26 cellular contexts compared by ENCODE assay signal in genomic region chr19:15394426-15394825, GRCh38. TPM values are rescaled to one million over a fixed set of nuclear protein-coding genes. Genes with fewer than 3 reads are reported as not detected.
DNase-seq lines count a peak whose midpoint lies in the region; ATAC-seq, FAIRE-seq and TF ChIP-seq lines count a peak whose summit lies in the region.
"Had no signal": no experiment of that assay in that cellular context is flagged by ENCODE, and none has a peak within 500 bp of the region (broad histone marks: within the 10 kb centered on the region; RNA-seq: fewer than 3 reads in every experiment).

No MANE protein-coding gene starts in this region.

- no peak overlapping the region for H3K9ac ChIP-seq in HepG2 (ENCODE audit: insufficient read depth, low read depth, low read length)
- no peak overlapping the region for H3K9ac ChIP-seq in K562 (ENCODE audit: insufficient read depth in 1 of 2, low read depth in 2 of 2, low read length in 2 of 2)
- H3K9ac ChIP-seq: BLaER1 had no signal

- TF ChIP-seq EP300 in HepG2 (IDR thresholded peaks at IDR 0.05; ENCODE audit: low read depth in 2 of 2, low read length in 2 of 2) (no peak), HepG2 (CRISPR knock-in tag; IDR thresholded peaks at IDR 0.05; ENCODE audit: borderline replicate concordance) (no peak), K562 (IDR thresholded peaks at IDR 0.05; ENCODE audit: low read length) (no peak), gastroesophageal sphincter (IDR thresholded peaks at IDR 0.05) (no peak)

- H3K9me1 ChIP-seq in K562 (ENCODE audit: control insufficient read depth, insufficient read depth, low read length): no peaks in the 10 kb centered on the region

- ATAC-seq in HepG2 (no peak), right lobe of liver (no peak), K562 (no peak), gastroesophageal sphincter (no peak)
- ATAC-seq: HCT116 had no signal

- H3K27ac ChIP-seq in HepG2 (ENCODE audit: extremely low read length, insufficient read depth, low read length): no peak overlapping the region
- no peak overlapping the region for H3K27ac ChIP-seq in right lobe of liver
- no peak overlapping the region for H3K27ac ChIP-seq in K562 (ENCODE audit: extremely low read depth, low read depth, low read length)
- H3K27ac ChIP-seq in gastroesophageal sphincter: no peak overlapping the region
- no peak overlapping the region for H3K27ac ChIP-seq in substantia nigra (ENCODE audit: low read depth, low read length, poor library complexity, severe bottlenecking)
- H3K27ac ChIP-seq: BLaER1, HL-60, Peyer's patch had no signal

- TF ChIP-seq RAD21 in HepG2 (CRISPR knock-in tag; IDR thresholded peaks at IDR 0.05) (no peak), K562 (CRISPR knock-in tag; conservative IDR thresholded peaks at IDR 0.05 in 1 of 2, IDR thresholded peaks at IDR 0.05 in 1 of 2) (no peak)

- POLR2A ChIA-PET in HepG2 (lab: Yijun Ruan, JAX): interaction anchor here (1.1 kb wide), 1 partner anchor 24 kb away, joined by 4 read pairs; the partner anchor contains the start of gene AKAP8L
- POLR2A ChIA-PET in K562 (lab: Yijun Ruan, JAX): interaction anchor here (1.9 kb wide), 1 partner anchor 16 kb away, joined by 6 read pairs; no protein-coding TSS in a partner anchor

- intact Hi-C loops in HepG2 (cut with micrococcal nuclease; ENCODE audit: unreplicated experiment): no loop called here
- intact Hi-C loops in right lobe of liver (cut with DNase I): no loop called here
- intact Hi-C loops in K562 (cut with micrococcal nuclease): no loop called here

- H4K20me1 ChIP-seq in HepG2 (ENCODE audit: insufficient read depth, low read length) (no peaks in the 10 kb centered on the region; the same call in 1 of the 2 replicates), K562 (replicated peaks; ENCODE audit: control insufficient read depth, insufficient read depth, low read length) (no peaks in the 10 kb centered on the region; the same call in 1 of the 2 replicates)

- H3K9me3 ChIP-seq in HepG2 (ENCODE audit: low read length): no peaks in the 10 kb centered on the region
- no peaks in the 10 kb centered on the region for H3K9me3 ChIP-seq in right lobe of liver
- H3K9me3 ChIP-seq in K562 (replicated peaks; ENCODE audit: control insufficient read depth, insufficient read depth, low read depth, low read length): no peaks in the 10 kb centered on the region
- no peaks in the 10 kb centered on the region for H3K9me3 ChIP-seq in gastroesophageal sphincter
- H3K9me3 ChIP-seq: BLaER1, Peyer's patch had no signal

- WGBS in HepG2 (ENCODE audit: low lambda C conversion rate): 87% methylated on average over 5 of the region's 5 CpGs
- 74% methylated on average over 5 of the region's 5 CpGs for WGBS in right lobe of liver (ENCODE audit: insufficient coverage, low coverage, low lambda C conversion rate, missing lambda C conversion rate)
- 78% methylated on average over 5 of the region's 5 CpGs for WGBS in K562 (ENCODE audit: insufficient coverage, low coverage, missing lambda C conversion rate)
- WGBS in gastroesophageal sphincter (ENCODE audit: low coverage in 1 of 2), 2 donors: 78 to 81% methylated on average over 5 of the region's 5 CpGs

- TF ChIP-seq CTCF in HepG2 (CRISPR knock-in tag; IDR thresholded peaks at IDR 0.05) (no peak), right lobe of liver (IDR thresholded peaks at IDR 0.05) (no peak), K562 (IDR thresholded peaks at IDR 0.05 in 2 of 3, conservative IDR thresholded peaks at IDR 0.05 in 1 of 3; ENCODE audit: insufficient read depth in 2 of 3, low read depth in 1 of 3, low read length in 3 of 3) (no peak), foreskin fibroblast (IDR thresholded peaks at IDR 0.05; ENCODE audit: low read depth, low read length) (no peak), gastroesophageal sphincter (IDR thresholded peaks at IDR 0.05) (no peak)

- no peaks in the 10 kb centered on the region for H3K27me3 ChIP-seq in HepG2 (ENCODE audit: control insufficient read depth in 1 of 2, insufficient read depth in 2 of 2, low read length in 2 of 2)
- no peaks in the 10 kb centered on the region for H3K27me3 ChIP-seq in right lobe of liver
- H3K27me3 ChIP-seq in K562 (ENCODE audit: control insufficient read depth in 2 of 2, insufficient read depth in 2 of 2, low read length in 2 of 2): no peaks in the 10 kb centered on the region
- H3K27me3 ChIP-seq in gastroesophageal sphincter: no peaks in the 10 kb centered on the region
- H3K27me3 ChIP-seq: BLaER1, Peyer's patch had no signal

- no peak overlapping the region for H3K4me3 ChIP-seq in HepG2 (replicated peaks in 1 of 3; ENCODE audit: insufficient read depth in 1 of 3, low read depth in 2 of 3, low read length in 3 of 3)
- H3K4me3 ChIP-seq in right lobe of liver: no peak overlapping the region
- H3K4me3 ChIP-seq in K562: no peak overlapping the region
- H3K4me3 ChIP-seq in foreskin fibroblast (ENCODE audit: low read depth in 1 of 2, low read length in 2 of 2): no peak overlapping the region
- H3K4me3 ChIP-seq in gastroesophageal sphincter: no peak overlapping the region
- H3K4me3 ChIP-seq: BLaER1, Peyer's patch had no signal

- TF ChIP-seq POLR2A in HepG2 (IDR thresholded peaks at IDR 0.05; ENCODE audit: insufficient read depth in 1 of 2, low read depth in 2 of 2, low read length in 2 of 2): no peak
- no peak for TF ChIP-seq POLR2A in right lobe of liver (IDR thresholded peaks at IDR 0.05)
- TF ChIP-seq POLR2A in K562 (conservative IDR thresholded peaks at IDR 0.05): no peak
- TF ChIP-seq POLR2A in gastroesophageal sphincter (IDR thresholded peaks at IDR 0.05): no peak

- no peak overlapping the region for H2AFZ ChIP-seq in HepG2 (ENCODE audit: low read length)
- no peak overlapping the region for H2AFZ ChIP-seq in K562 (ENCODE audit: low read depth, low read length)

- peaks cover 14% of the 10 kb centered on the region for H3K79me2 ChIP-seq in HepG2 (ENCODE audit: insufficient read depth, low read length)
- H3K79me2 ChIP-seq in K562 (ENCODE audit: control insufficient read depth, insufficient read depth, low read length): peaks cover 25% of the 10 kb centered on the region

- in situ Hi-C loops in HepG2 (cut with HindIII; ENCODE audit: extremely low pct_ligation_motif_present, low pct_unique_long_range_greater_than_20kb): no loop called here
- in situ Hi-C loops in K562 (cut with MboI): no loop called here

- peaks cover 28 to 65% of the 10 kb centered on the region in 2 experiments for H3K36me3 ChIP-seq in HepG2 (replicated peaks in 1 of 2; ENCODE audit: control insufficient read depth in 1 of 2, insufficient read depth in 2 of 2, low read length in 2 of 2)
- H3K36me3 ChIP-seq in right lobe of liver: peaks cover 4 to 64% (median 34%) of the 10 kb centered on the region in 4 donors
- peaks cover 81% of the 10 kb centered on the region for H3K36me3 ChIP-seq in K562 (ENCODE audit: control insufficient read depth, insufficient read depth, low read length)
- peaks cover 3 to 88% of the 10 kb centered on the region in 2 donors for H3K36me3 ChIP-seq in gastroesophageal sphincter

- no peaks in the 10 kb centered on the region for H3K4me1 ChIP-seq in HepG2 (ENCODE audit: insufficient read depth, low read length)
- no peaks in the 10 kb centered on the region for H3K4me1 ChIP-seq in right lobe of liver
- H3K4me1 ChIP-seq in K562 (replicated peaks in 1 of 2; ENCODE audit: control insufficient read depth in 2 of 2, insufficient read depth in 2 of 2, low read length in 2 of 2): peaks cover 0 to 9% of the 10 kb centered on the region in 2 experiments; a peak in 1 of 5 replicates
- peaks cover 0 to 11% (median 0%) of the 10 kb centered on the region in 3 donors for H3K4me1 ChIP-seq in gastroesophageal sphincter
- H3K4me1 ChIP-seq: Peyer's patch had no signal

- CTCF ChIA-PET in HepG2 (lab: Yijun Ruan, JAX; ENCODE audit: low intra/inter-chr PET ratio, low total read pairs) (no interaction called here), K562 (lab: Yijun Ruan, JAX; ENCODE audit: low intra/inter-chr PET ratio) (no interaction called here)

- no TSS peak for BruUV-seq in HepG2 (replicated peaks; lab: Mats Ljungman, UMichigan)
- BruUV-seq in K562 (replicated peaks; lab: Mats Ljungman, UMichigan): no TSS peak

- H3K4me2 ChIP-seq in HepG2 (ENCODE audit: low read depth, low read length) (no peak overlapping the region), K562 (ENCODE audit: insufficient read depth, low read length) (no peak overlapping the region)

- no peak for FAIRE-seq in HepG2 (lab: Jason Lieb, UNC)
- no peak for FAIRE-seq in K562 (lab: Jason Lieb, UNC)

- no peak for DNase-seq in HepG2 (ENCODE audit: low spot score)
- DNase-seq in right lobe of liver: no peak
- DNase-seq in K562 (ENCODE audit: extremely low read depth in 1 of 4, low spot score in 3 of 4): no peak
- peak; percentile 24 for DNase-seq in mesenteric fat pad (ENCODE audit: low spot score)
- no peak for DNase-seq in SW 1271 (lab: John Stamatoyannopoulos, UW)
- DNase-seq in foreskin fibroblast: no peak
- no peak for DNase-seq in substantia nigra (lab: John Stamatoyannopoulos, UW)
- DNase-seq: 8988T; CD4-positive, alpha-beta T cell; DMS53; Karpas-422; NCI-H1092; NCI-H1417 treated with DMSO at 0.1 percent for 48 hours; NCI-H187; NCI-H2081 treated with DMSO at 0.1 percent for 48 hours; NCI-H2171; NCI-H226; NCI-H510A; NCI-H69; OCI-M1; SHP77 treated with DMSO at 0.1 percent for 48 hours had no signal

RNA-seq across cellular contexts. Expression of gene AKAP8, which starts 14.8 kb away (rescaled TPM):
- 21.2 and 22.1 TPM in 2 replicates for total RNA-seq in HepG2 (2016; rRNA removed; fragmentation: Illumina TruSeq; extraction: Trizol)
- total RNA-seq in HepG2 (2016; cell fraction: cytosol; rRNA removed; fragmentation: Illumina TruSeq; extraction: Trizol; ENCODE audit: low read depth): 3.7 and 3.8 TPM in 2 replicates
- total RNA-seq in HepG2 (2016; cell fraction: insoluble cytoplasmic fraction; rRNA removed; fragmentation: Illumina TruSeq; extraction: Trizol): 20.2 and 21.5 TPM in 2 replicates
- 9.1 and 9.4 TPM in 2 replicates for total RNA-seq in HepG2 (2016; cell fraction: membrane; rRNA removed; fragmentation: Illumina TruSeq; extraction: Trizol)
- 17.0 and 19.9 TPM in 2 replicates for total RNA-seq in HepG2 (2016; cell fraction: nucleus; rRNA removed; fragmentation: Illumina TruSeq; extraction: Trizol)
- 15.2 and 15.9 TPM in 2 replicates for polyA plus RNA-seq in HepG2 (2011; rRNA removed)
- polyA plus RNA-seq in HepG2 (2011; cell fraction: cytosol; rRNA removed): 9.5 and 11.1 TPM in 2 replicates
- 35.3 and 39.7 TPM in 2 replicates for polyA plus RNA-seq in HepG2 (2011; cell fraction: nucleus; rRNA removed)
- polyA plus RNA-seq in HepG2 (2012): 11.5 and 13.0 TPM in 2 replicates
- 1.6 TPM in 2 replicates for polyA plus RNA-seq in HepG2 (2016; cell fraction: cytosol; fragmentation: Illumina TruSeq; extraction: Trizol; ENCODE audit: low read depth)
- 17.4 and 18.4 TPM in 2 replicates for polyA plus RNA-seq in HepG2 (2016; cell fraction: insoluble cytoplasmic fraction; fragmentation: Illumina TruSeq; extraction: Trizol; ENCODE audit: low read depth)
- polyA plus RNA-seq in HepG2 (2016; cell fraction: membrane; fragmentation: Illumina TruSeq; extraction: Trizol; ENCODE audit: low read depth): 3.7 and 4.6 TPM in 2 replicates
- polyA plus RNA-seq in HepG2 (2016; cell fraction: nucleus; fragmentation: Illumina TruSeq; extraction: Trizol; ENCODE audit: insufficient read depth, low read depth): 47.6 and 49.0 TPM in 2 replicates
- 13.4 and 15.5 TPM in 2 replicates for polyA minus RNA-seq in HepG2 (2011; rRNA and poly(A)+ RNA removed; ENCODE audit: low replicate concordance)
- 8.0 and 10.5 TPM in 2 replicates for polyA minus RNA-seq in HepG2 (2011; cell fraction: cytosol; rRNA and poly(A)+ RNA removed)
- 10.9 and 13.4 TPM in 2 replicates for polyA minus RNA-seq in HepG2 (2011; cell fraction: nucleus; rRNA and poly(A)+ RNA removed)
- 10 to 100 TPM in 5 of 6 experiments, 1 to 10 TPM in 1; 10.0 to 20.2 (median 13.3) TPM for total RNA-seq in right lobe of liver
- 47.6 and 50.3 TPM in 2 replicates for total RNA-seq in K562 (2011; cell fraction: chromatin; rRNA removed; ENCODE audit: low replicate concordance)
- 26.3 and 27.0 TPM in 2 replicates for total RNA-seq in K562 (2011; cell fraction: nucleolus; rRNA removed)
- total RNA-seq in K562 (2011; cell fraction: nucleoplasm; rRNA removed): 22.2 and 28.7 TPM in 2 replicates
- total RNA-seq in K562 (2014; rRNA removed): 33.5 and 34.2 TPM in 2 replicates
- total RNA-seq in K562 (2014; rRNA removed; fragmentation: Illumina TruSeq; extraction: Trizol): 13.3 and 13.8 TPM in 2 replicates
- 20.2 and 22.6 TPM in 2 replicates for total RNA-seq in K562 (2015; rRNA removed; fragmentation: Illumina TruSeq; extraction: Trizol)
- 49.9 and 56.5 TPM in 2 replicates for total RNA-seq in K562 (2021)
- polyA plus RNA-seq in K562 (2011; rRNA removed): 15.0 and 18.4 TPM in 2 replicates
- 13.4 and 17.8 TPM in 2 replicates for polyA plus RNA-seq in K562 (2011; cell fraction: cytosol; rRNA removed)
- polyA plus RNA-seq in K562 (2011; cell fraction: nucleus; rRNA removed): 42.2 and 65.9 TPM in 2 replicates
- polyA plus RNA-seq in K562 (2012): 17.0 and 17.1 TPM in 2 replicates
- polyA plus RNA-seq in K562 (2014; fragmentation: Illumina TruSeq; extraction: Trizol): 14.6 and 17.0 TPM in 2 replicates
- 1 to 10 TPM; 3.4 to 4.4 TPM for polyA plus RNA-seq in K562 (2014; fragmentation: Nextera tagmentation; extraction: Ambion mirVana)
- polyA plus RNA-seq in K562 (2014; rRNA removed): 25.5 and 27.4 TPM in 2 replicates
- polyA minus RNA-seq in K562 (2011; rRNA and poly(A)+ RNA removed): 9.5 and 10.9 TPM in 2 replicates
- polyA minus RNA-seq in K562 (2011; cell fraction: cytosol; rRNA and poly(A)+ RNA removed): 15.0 and 18.3 TPM in 2 replicates
- 9.3 and 10.6 TPM in 2 replicates for polyA minus RNA-seq in K562 (2011; cell fraction: nucleus; rRNA and poly(A)+ RNA removed)
- total RNA-seq in mesenteric fat pad: 38.3 TPM
- 10 to 100 TPM; 21.4 to 34.2 (median 28.0) TPM for total RNA-seq in gastroesophageal sphincter

RNA-seq across cellular contexts. Expression of gene AKAP8L, which starts 24.4 kb away (rescaled TPM):
- 27.3 and 48.2 TPM in 2 replicates for total RNA-seq in HepG2 (2016; rRNA removed; fragmentation: Illumina TruSeq; extraction: Trizol)
- 42.8 and 43.6 TPM in 2 replicates for total RNA-seq in HepG2 (2016; cell fraction: cytosol; rRNA removed; fragmentation: Illumina TruSeq; extraction: Trizol; ENCODE audit: low read depth)
- 28.1 and 49.6 TPM in 2 replicates for total RNA-seq in HepG2 (2016; cell fraction: insoluble cytoplasmic fraction; rRNA removed; fragmentation: Illumina TruSeq; extraction: Trizol)
- 19.3 and 21.1 TPM in 2 replicates for total RNA-seq in HepG2 (2016; cell fraction: membrane; rRNA removed; fragmentation: Illumina TruSeq; extraction: Trizol)
- 58.1 and 60.2 TPM in 2 replicates for total RNA-seq in HepG2 (2016; cell fraction: nucleus; rRNA removed; fragmentation: Illumina TruSeq; extraction: Trizol)
- polyA plus RNA-seq in HepG2 (2011; rRNA removed): 49.6 and 63.4 TPM in 2 replicates
- 25.4 and 26.0 TPM in 2 replicates for polyA plus RNA-seq in HepG2 (2011; cell fraction: cytosol; rRNA removed)
- polyA plus RNA-seq in HepG2 (2011; cell fraction: nucleus; rRNA removed): 267 and 311 TPM in 2 replicates
- 54.1 and 55.4 TPM in 2 replicates for polyA plus RNA-seq in HepG2 (2012)
- 3.5 and 4.1 TPM in 2 replicates for polyA plus RNA-seq in HepG2 (2016; cell fraction: cytosol; fragmentation: Illumina TruSeq; extraction: Trizol; ENCODE audit: low read depth)
- 25.4 and 30.1 TPM in 2 replicates for polyA plus RNA-seq in HepG2 (2016; cell fraction: insoluble cytoplasmic fraction; fragmentation: Illumina TruSeq; extraction: Trizol; ENCODE audit: low read depth)
- 5.6 and 6.0 TPM in 2 replicates for polyA plus RNA-seq in HepG2 (2016; cell fraction: membrane; fragmentation: Illumina TruSeq; extraction: Trizol; ENCODE audit: low read depth)
- 142 and 146 TPM in 2 replicates for polyA plus RNA-seq in HepG2 (2016; cell fraction: nucleus; fragmentation: Illumina TruSeq; extraction: Trizol; ENCODE audit: insufficient read depth, low read depth)
- 57.8 and 104 TPM in 2 replicates for polyA minus RNA-seq in HepG2 (2011; rRNA and poly(A)+ RNA removed; ENCODE audit: low replicate concordance)
- polyA minus RNA-seq in HepG2 (2011; cell fraction: cytosol; rRNA and poly(A)+ RNA removed): 22.7 and 31.4 TPM in 2 replicates
- 67.1 and 87.6 TPM in 2 replicates for polyA minus RNA-seq in HepG2 (2011; cell fraction: nucleus; rRNA and poly(A)+ RNA removed)
- total RNA-seq in right lobe of liver: 10 to 100 TPM; 27.4 to 69.4 (median 49.6) TPM
- total RNA-seq in K562 (2011; cell fraction: chromatin; rRNA removed; ENCODE audit: low replicate concordance): 365 and 641 TPM in 2 replicates
- total RNA-seq in K562 (2011; cell fraction: nucleolus; rRNA removed): 279 and 316 TPM in 2 replicates
- 296 and 300 TPM in 2 replicates for total RNA-seq in K562 (2011; cell fraction: nucleoplasm; rRNA removed)
- 108 and 121 TPM in 2 replicates for total RNA-seq in K562 (2014; rRNA removed)
- total RNA-seq in K562 (2014; rRNA removed; fragmentation: Illumina TruSeq; extraction: Trizol): 61.1 and 65.5 TPM in 2 replicates
- total RNA-seq in K562 (2015; rRNA removed; fragmentation: Illumina TruSeq; extraction: Trizol): 66.6 and 70.7 TPM in 2 replicates
- 107 and 116 TPM in 2 replicates for total RNA-seq in K562 (2021)
- 56.8 and 95.7 TPM in 2 replicates for polyA plus RNA-seq in K562 (2011; rRNA removed)
- 40.7 and 50.0 TPM in 2 replicates for polyA plus RNA-seq in K562 (2011; cell fraction: cytosol; rRNA removed)
- polyA plus RNA-seq in K562 (2011; cell fraction: nucleus; rRNA removed): 617 and 798 TPM in 2 replicates
- polyA plus RNA-seq in K562 (2012): 66.2 and 79.9 TPM in 2 replicates
- 75.8 and 84.0 TPM in 2 replicates for polyA plus RNA-seq in K562 (2014; fragmentation: Illumina TruSeq; extraction: Trizol)
- polyA plus RNA-seq in K562 (2014; fragmentation: Nextera tagmentation; extraction: Ambion mirVana): 1 to 10 TPM; 2.4 to 7.0 TPM
- polyA plus RNA-seq in K562 (2014; rRNA removed): 92.5 and 111 TPM in 2 replicates
- polyA minus RNA-seq in K562 (2011; rRNA and poly(A)+ RNA removed): 60.0 and 69.5 TPM in 2 replicates
- polyA minus RNA-seq in K562 (2011; cell fraction: cytosol; rRNA and poly(A)+ RNA removed): 41.5 and 61.7 TPM in 2 replicates
- 85.4 and 122 TPM in 2 replicates for polyA minus RNA-seq in K562 (2011; cell fraction: nucleus; rRNA and poly(A)+ RNA removed)
- 63.8 TPM for total RNA-seq in mesenteric fat pad
- total RNA-seq in gastroesophageal sphincter: 100 to 1,000 TPM in 1 of 4 donors, 10 to 100 TPM in 3; 61.3 to 102 (median 70.1) TPM

RNA-seq across cellular contexts. Expression of gene WIZ, which starts 55.3 kb away (rescaled TPM):
- 4.7 and 5.1 TPM in 2 replicates for total RNA-seq in HepG2 (2016; rRNA removed; fragmentation: Illumina TruSeq; extraction: Trizol)
- 1.7 TPM in 2 replicates for total RNA-seq in HepG2 (2016; cell fraction: cytosol; rRNA removed; fragmentation: Illumina TruSeq; extraction: Trizol; ENCODE audit: low read depth)
- total RNA-seq in HepG2 (2016; cell fraction: insoluble cytoplasmic fraction; rRNA removed; fragmentation: Illumina TruSeq; extraction: Trizol): 4.4 and 4.5 TPM in 2 replicates
- 5.9 TPM in 2 replicates for total RNA-seq in HepG2 (2016; cell fraction: membrane; rRNA removed; fragmentation: Illumina TruSeq; extraction: Trizol)
- total RNA-seq in HepG2 (2016; cell fraction: nucleus; rRNA removed; fragmentation: Illumina TruSeq; extraction: Trizol): 4.9 and 5.5 TPM in 2 replicates
- polyA plus RNA-seq in HepG2 (2011; rRNA removed): 4.8 and 6.3 TPM in 2 replicates
- polyA plus RNA-seq in HepG2 (2011; cell fraction: cytosol; rRNA removed): 3.3 and 4.8 TPM in 2 replicates
- 17.3 and 17.8 TPM in 2 replicates for polyA plus RNA-seq in HepG2 (2011; cell fraction: nucleus; rRNA removed)
- polyA plus RNA-seq in HepG2 (2012): 7.0 and 7.1 TPM in 2 replicates
- 3.1 and 3.8 TPM in 2 replicates for polyA plus RNA-seq in HepG2 (2016; cell fraction: cytosol; fragmentation: Illumina TruSeq; extraction: Trizol; ENCODE audit: low read depth)
- polyA plus RNA-seq in HepG2 (2016; cell fraction: insoluble cytoplasmic fraction; fragmentation: Illumina TruSeq; extraction: Trizol; ENCODE audit: low read depth): 11.7 and 16.9 TPM in 2 replicates
- 9.4 and 11.9 TPM in 2 replicates for polyA plus RNA-seq in HepG2 (2016; cell fraction: membrane; fragmentation: Illumina TruSeq; extraction: Trizol; ENCODE audit: low read depth)
- polyA plus RNA-seq in HepG2 (2016; cell fraction: nucleus; fragmentation: Illumina TruSeq; extraction: Trizol; ENCODE audit: insufficient read depth, low read depth): 23.3 and 23.4 TPM in 2 replicates
- 5.2 and 6.7 TPM in 2 replicates for polyA minus RNA-seq in HepG2 (2011; rRNA and poly(A)+ RNA removed; ENCODE audit: low replicate concordance)
- polyA minus RNA-seq in HepG2 (2011; cell fraction: cytosol; rRNA and poly(A)+ RNA removed): 4.1 and 4.7 TPM in 2 replicates
- 7.0 and 7.5 TPM in 2 replicates for polyA minus RNA-seq in HepG2 (2011; cell fraction: nucleus; rRNA and poly(A)+ RNA removed)
- 10 to 100 TPM; 12.5 to 24.4 (median 14.6) TPM for total RNA-seq in right lobe of liver
- 13.2 and 37.4 TPM in 2 replicates for total RNA-seq in K562 (2011; cell fraction: chromatin; rRNA removed; ENCODE audit: low replicate concordance)
- 27.4 and 28.3 TPM in 2 replicates for total RNA-seq in K562 (2011; cell fraction: nucleolus; rRNA removed)
- 20.2 and 22.8 TPM in 2 replicates for total RNA-seq in K562 (2011; cell fraction: nucleoplasm; rRNA removed)
- total RNA-seq in K562 (2014; rRNA removed): 13.9 and 16.0 TPM in 2 replicates
- total RNA-seq in K562 (2014; rRNA removed; fragmentation: Illumina TruSeq; extraction: Trizol): 1.1 and 1.3 TPM in 2 replicates
- total RNA-seq in K562 (2015; rRNA removed; fragmentation: Illumina TruSeq; extraction: Trizol): 4.8 and 5.4 TPM in 2 replicates
- 32.7 and 37.5 TPM in 2 replicates for total RNA-seq in K562 (2021)
- polyA plus RNA-seq in K562 (2011; rRNA removed): 3.7 and 4.7 TPM in 2 replicates
- 5.3 and 12.2 TPM in 2 replicates for polyA plus RNA-seq in K562 (2011; cell fraction: cytosol; rRNA removed)
- 16.0 and 33.9 TPM in 2 replicates for polyA plus RNA-seq in K562 (2011; cell fraction: nucleus; rRNA removed)
- 18.0 and 22.2 TPM in 2 replicates for polyA plus RNA-seq in K562 (2012)
- 9.4 and 22.9 TPM in 2 replicates for polyA plus RNA-seq in K562 (2014; fragmentation: Illumina TruSeq; extraction: Trizol)
- under 1 TPM; 0.06 to 0.08 TPM for polyA plus RNA-seq in K562 (2014; fragmentation: Nextera tagmentation; extraction: Ambion mirVana)
- 19.1 and 21.8 TPM in 2 replicates for polyA plus RNA-seq in K562 (2014; rRNA removed)
- 0.63 and 1.1 TPM in 2 replicates for polyA minus RNA-seq in K562 (2011; rRNA and poly(A)+ RNA removed)
- polyA minus RNA-seq in K562 (2011; cell fraction: cytosol; rRNA and poly(A)+ RNA removed): 7.5 and 9.4 TPM in 2 replicates
- 5.3 and 6.5 TPM in 2 replicates for polyA minus RNA-seq in K562 (2011; cell fraction: nucleus; rRNA and poly(A)+ RNA removed)
- total RNA-seq in mesenteric fat pad: 37.6 TPM
- total RNA-seq in gastroesophageal sphincter: 10 to 100 TPM; 24.4 to 94.6 (median 49.9) TPM

Comparison
In these comparisons a context has a peak if more than half of its experiments do, and no peak if none do; other contexts are left out.
1. Of the 241 proteins assayed by ChIP-seq in both HepG2 and K562: peak only in HepG2: none; only in K562: CEBPB; in both: ZNF121; in neither: 239.